1 cellular context compared by ENCODE assay signal in the genomic region with DNA sequence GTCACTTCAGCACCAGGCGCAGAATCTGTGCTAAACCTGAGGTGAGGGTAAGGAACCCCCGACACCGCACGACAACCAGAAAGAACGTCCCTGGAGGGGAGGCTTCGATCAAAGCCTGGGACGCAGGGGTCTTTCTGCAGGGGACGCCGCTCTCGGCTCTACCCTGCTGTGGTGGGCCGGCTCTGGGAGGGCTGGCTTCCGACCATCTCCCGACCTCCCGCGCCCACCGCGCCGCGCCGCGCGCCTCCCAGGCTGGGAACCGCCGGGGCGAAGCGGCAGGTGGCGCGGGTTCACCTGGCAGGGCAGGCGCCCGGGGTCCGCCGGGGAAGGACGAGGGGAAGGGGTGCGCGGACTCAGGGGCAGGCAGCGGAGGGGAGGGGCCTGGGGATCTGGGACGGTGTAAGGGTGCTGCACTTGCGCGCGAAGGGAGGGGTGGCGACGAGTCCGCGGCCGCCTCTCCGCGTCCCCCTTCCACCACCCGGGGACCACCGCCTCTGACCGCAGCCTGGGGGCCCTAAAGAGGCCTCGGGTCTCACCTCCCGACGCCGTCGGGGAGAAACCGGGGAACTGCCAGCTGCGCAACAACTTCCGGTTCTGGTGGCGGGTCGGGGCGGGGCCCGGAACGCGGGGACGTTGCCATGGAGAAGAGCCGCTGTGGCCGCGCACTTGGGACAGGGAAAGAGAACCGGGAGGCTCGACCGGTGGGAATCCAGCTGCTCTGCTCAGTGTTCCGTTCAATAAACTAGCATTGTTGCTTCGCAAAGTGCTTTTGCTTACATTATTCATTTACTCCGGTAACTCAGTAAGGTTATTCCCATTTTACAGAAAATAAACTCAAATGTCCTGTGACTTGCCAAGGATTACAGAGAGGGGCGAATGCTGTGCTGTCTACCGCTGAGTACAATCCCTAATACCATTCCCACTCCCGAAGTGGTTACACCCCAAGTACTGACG.
TF ChIP-seq lines count a peak whose summit lies in the region.

A gene (minus strand): TSS at position 596 of the 954 bp plus-strand sequence. CDS start 3,045 bp downstream, outside the sequence.

TF ChIP-seq in K562, 482 proteins besides CTCF, POLR2A, EP300 and RAD21 (continued from another document):
- TF ChIP-seq, protein P1, sequence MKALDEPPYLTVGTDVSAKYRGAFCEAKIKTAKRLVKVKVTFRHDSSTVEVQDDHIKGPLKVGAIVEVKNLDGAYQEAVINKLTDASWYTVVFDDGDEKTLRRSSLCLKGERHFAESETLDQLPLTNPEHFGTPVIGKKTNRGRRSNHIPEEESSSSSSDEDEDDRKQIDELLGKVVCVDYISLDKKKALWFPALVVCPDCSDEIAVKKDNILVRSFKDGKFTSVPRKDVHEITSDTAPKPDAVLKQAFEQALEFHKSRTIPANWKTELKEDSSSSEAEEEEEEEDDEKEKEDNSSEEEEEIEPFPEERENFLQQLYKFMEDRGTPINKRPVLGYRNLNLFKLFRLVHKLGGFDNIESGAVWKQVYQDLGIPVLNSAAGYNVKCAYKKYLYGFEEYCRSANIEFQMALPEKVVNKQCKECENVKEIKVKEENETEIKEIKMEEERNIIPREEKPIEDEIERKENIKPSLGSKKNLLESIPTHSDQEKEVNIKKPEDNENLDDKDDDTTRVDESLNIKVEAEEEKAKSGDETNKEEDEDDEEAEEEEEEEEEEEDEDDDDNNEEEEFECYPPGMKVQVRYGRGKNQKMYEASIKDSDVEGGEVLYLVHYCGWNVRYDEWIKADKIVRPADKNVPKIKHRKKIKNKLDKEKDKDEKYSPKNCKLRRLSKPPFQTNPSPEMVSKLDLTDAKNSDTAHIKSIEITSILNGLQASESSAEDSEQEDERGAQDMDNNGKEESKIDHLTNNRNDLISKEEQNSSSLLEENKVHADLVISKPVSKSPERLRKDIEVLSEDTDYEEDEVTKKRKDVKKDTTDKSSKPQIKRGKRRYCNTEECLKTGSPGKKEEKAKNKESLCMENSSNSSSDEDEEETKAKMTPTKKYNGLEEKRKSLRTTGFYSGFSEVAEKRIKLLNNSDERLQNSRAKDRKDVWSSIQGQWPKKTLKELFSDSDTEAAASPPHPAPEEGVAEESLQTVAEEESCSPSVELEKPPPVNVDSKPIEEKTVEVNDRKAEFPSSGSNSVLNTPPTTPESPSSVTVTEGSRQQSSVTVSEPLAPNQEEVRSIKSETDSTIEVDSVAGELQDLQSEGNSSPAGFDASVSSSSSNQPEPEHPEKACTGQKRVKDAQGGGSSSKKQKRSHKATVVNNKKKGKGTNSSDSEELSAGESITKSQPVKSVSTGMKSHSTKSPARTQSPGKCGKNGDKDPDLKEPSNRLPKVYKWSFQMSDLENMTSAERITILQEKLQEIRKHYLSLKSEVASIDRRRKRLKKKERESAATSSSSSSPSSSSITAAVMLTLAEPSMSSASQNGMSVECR (CRISPR knock-in tag; IDR thresholded peaks at IDR 0.05) = peak; percentile 93
- peak; percentile 80 for TF ChIP-seq ETV1 (tag; conservative IDR thresholded peaks at IDR 0.05; ENCODE audit: low read depth)
- peak; percentile 41; the same call in 1 of the 2 replicates for TF ChIP-seq SUPT5H (IDR thresholded peaks at IDR 0.05)
- peak; percentile 38 for TF ChIP-seq TAF1 (IDR thresholded peaks at IDR 0.05; ENCODE audit: control insufficient read depth, extremely low read depth, insufficient read depth, low read length, severe bottlenecking)
- 0 out of 2 replicates have a peak, but pooled peaks have one; percentile 9 for TF ChIP-seq RB1 (IDR thresholded peaks at IDR 0.05; ENCODE audit: low read depth)
- TF ChIP-seq KLF1 (tag; IDR thresholded peaks at IDR 0.05) = no peak
- TF ChIP-seq RCOR1 (IDR thresholded peaks at IDR 0.05; ENCODE audit: borderline replicate concordance in 1 of 2, low read depth in 2 of 2, low read length in 2 of 2) = 0 out of 4 replicates have a peak, but pooled peaks of 1 of the 2 experiments have one; percentile 3
- TF ChIP-seq BMI1 (IDR thresholded peaks at IDR 0.05; ENCODE audit: low read length) = peak; percentile 74
- peak; percentile 55 for TF ChIP-seq ZFX (CRISPR knock-in tag; IDR thresholded peaks at IDR 0.05)
- TF ChIP-seq NR2C2 (CRISPR knock-in tag; IDR thresholded peaks at IDR 0.05) = peak; percentile 78; the same call in 1 of the 2 replicates
- peak; percentile 96 for TF ChIP-seq NR2C2 (tag; IDR thresholded peaks at IDR 0.05)
- no peak for TF ChIP-seq TFAM (CRISPR knock-in tag; conservative IDR thresholded peaks at IDR 0.05)
- TF ChIP-seq ASH1L (IDR thresholded peaks at IDR 0.05; ENCODE audit: borderline replicate concordance, low read depth, partially characterized antibody) = no peak
- peak in 1 of 2 experiments; percentile 47; a peak in 1 of 4 replicates for TF ChIP-seq FOXK2 (conservative IDR thresholded peaks at IDR 0.05 in 1 of 2, IDR thresholded peaks at IDR 0.05 in 1 of 2; ENCODE audit: low read depth in 2 of 2)
- TF ChIP-seq POLR2G (IDR thresholded peaks at IDR 0.05; ENCODE audit: low read depth, low read length) = peak; percentile 80
- no peak; the same call in 1 of the 2 replicates for TF ChIP-seq C11orf30 (IDR thresholded peaks at IDR 0.05; ENCODE audit: low read depth)
- no peak for TF ChIP-seq JUN (IDR thresholded peaks at IDR 0.05; ENCODE audit: borderline replicate concordance, low read depth, low read length)
- no peak for TF ChIP-seq JUN (CRISPR knock-in tag; IDR thresholded peaks at IDR 0.05; ENCODE audit: borderline replicate concordance)
- TF ChIP-seq ARID2 (IDR thresholded peaks at IDR 0.05) = no peak
- no peak for TF ChIP-seq E2F3 (CRISPR knock-in tag; IDR thresholded peaks at IDR 0.05)
- TF ChIP-seq HMGN3 (IDR thresholded peaks at IDR 0.05; ENCODE audit: borderline replicate concordance, extremely low read depth, insufficient read length, low read depth, low read length) = peak; percentile 44
- TF ChIP-seq NEUROD1 (IDR thresholded peaks at IDR 0.05; ENCODE audit: borderline replicate concordance, low read depth, low read length, partially characterized antibody) = no peak
- 0 out of 2 replicates have a peak, but pooled peaks have one; percentile 22 for TF ChIP-seq PML (IDR thresholded peaks at IDR 0.05; ENCODE audit: low read length)
- TF ChIP-seq, protein P2, sequence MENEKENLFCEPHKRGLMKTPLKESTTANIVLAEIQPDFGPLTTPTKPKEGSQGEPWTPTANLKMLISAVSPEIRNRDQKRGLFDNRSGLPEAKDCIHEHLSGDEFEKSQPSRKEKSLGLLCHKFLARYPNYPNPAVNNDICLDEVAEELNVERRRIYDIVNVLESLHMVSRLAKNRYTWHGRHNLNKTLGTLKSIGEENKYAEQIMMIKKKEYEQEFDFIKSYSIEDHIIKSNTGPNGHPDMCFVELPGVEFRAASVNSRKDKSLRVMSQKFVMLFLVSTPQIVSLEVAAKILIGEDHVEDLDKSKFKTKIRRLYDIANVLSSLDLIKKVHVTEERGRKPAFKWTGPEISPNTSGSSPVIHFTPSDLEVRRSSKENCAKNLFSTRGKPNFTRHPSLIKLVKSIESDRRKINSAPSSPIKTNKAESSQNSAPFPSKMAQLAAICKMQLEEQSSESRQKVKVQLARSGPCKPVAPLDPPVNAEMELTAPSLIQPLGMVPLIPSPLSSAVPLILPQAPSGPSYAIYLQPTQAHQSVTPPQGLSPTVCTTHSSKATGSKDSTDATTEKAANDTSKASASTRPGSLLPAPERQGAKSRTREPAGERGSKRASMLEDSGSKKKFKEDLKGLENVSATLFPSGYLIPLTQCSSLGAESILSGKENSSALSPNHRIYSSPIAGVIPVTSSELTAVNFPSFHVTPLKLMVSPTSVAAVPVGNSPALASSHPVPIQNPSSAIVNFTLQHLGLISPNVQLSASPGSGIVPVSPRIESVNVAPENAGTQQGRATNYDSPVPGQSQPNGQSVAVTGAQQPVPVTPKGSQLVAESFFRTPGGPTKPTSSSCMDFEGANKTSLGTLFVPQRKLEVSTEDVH (IDR thresholded peaks at IDR 0.05; ENCODE audit: low read depth, partially characterized antibody) = peak; percentile 63
- TF ChIP-seq, protein P3, sequence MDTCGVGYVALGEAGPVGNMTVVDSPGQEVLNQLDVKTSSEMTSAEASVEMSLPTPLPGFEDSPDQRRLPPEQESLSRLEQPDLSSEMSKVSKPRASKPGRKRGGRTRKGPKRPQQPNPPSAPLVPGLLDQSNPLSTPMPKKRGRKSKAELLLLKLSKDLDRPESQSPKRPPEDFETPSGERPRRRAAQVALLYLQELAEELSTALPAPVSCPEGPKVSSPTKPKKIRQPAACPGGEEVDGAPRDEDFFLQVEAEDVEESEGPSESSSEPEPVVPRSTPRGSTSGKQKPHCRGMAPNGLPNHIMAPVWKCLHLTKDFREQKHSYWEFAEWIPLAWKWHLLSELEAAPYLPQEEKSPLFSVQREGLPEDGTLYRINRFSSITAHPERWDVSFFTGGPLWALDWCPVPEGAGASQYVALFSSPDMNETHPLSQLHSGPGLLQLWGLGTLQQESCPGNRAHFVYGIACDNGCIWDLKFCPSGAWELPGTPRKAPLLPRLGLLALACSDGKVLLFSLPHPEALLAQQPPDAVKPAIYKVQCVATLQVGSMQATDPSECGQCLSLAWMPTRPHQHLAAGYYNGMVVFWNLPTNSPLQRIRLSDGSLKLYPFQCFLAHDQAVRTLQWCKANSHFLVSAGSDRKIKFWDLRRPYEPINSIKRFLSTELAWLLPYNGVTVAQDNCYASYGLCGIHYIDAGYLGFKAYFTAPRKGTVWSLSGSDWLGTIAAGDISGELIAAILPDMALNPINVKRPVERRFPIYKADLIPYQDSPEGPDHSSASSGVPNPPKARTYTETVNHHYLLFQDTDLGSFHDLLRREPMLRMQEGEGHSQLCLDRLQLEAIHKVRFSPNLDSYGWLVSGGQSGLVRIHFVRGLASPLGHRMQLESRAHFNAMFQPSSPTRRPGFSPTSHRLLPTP (IDR thresholded peaks at IDR 0.05; ENCODE audit: borderline replicate concordance, extremely low read depth, insufficient read length) = no peak
